Comparison of ENCODE assay signal across 8 cellular contexts in the genomic region with DNA sequence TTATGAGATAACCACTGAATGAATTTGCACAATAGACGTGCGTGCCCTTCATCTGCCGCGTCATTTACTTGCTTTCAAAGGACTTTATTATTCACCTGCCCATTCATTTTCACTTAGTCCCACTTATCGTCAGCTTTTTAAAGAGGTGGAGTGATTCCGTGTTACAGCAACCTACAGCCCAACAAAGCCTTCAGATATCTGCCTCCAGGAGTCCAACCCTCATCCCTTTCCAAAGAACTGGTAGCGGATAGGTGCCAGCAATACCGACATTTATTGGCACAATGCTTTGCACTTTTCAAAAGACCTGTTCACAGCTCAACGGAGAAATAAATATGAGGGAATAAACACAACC. TPM values are rescaled to one million over a fixed set of nuclear protein-coding genes. Genes with fewer than 3 reads are reported as not detected.
DNase-seq lines count a peak whose midpoint lies in the region; ATAC-seq and TF ChIP-seq lines count a peak whose summit lies in the region.

No MANE protein-coding gene starts in this region.

- H3K9me3 ChIP-seq in sigmoid colon = no peaks in the 10 kb centered on the region

- peak overlapping the region; percentile 63 to 77 (median 64) for H3K4me3 ChIP-seq in sigmoid colon

- peaks cover 8% of the 10 kb centered on the region for H3K9me3 Mint-ChIP-seq in activated CD8-positive, alpha-beta T cell treated with anti-CD3 and anti-CD28 coated beads, Interleukin-2, amount 10 ng/mL, durations not matched to agents 7 days and 5 days (ENCODE audit: insufficient read depth)

- peak overlapping the region; percentile 94 for H3K27ac Mint-ChIP-seq in activated CD8-positive, alpha-beta T cell treated with anti-CD3 and anti-CD28 coated beads, Interleukin-2, amount 10 ng/mL, durations not matched to agents 7 days and 5 days

- H3K4me1 ChIP-seq in sigmoid colon = peaks cover 0 to 42% (median 33%) of the 10 kb centered on the region in 4 donors

- peaks cover 32% of the 10 kb centered on the region for H3K4me1 Mint-ChIP-seq in activated CD8-positive, alpha-beta T cell treated with anti-CD3 and anti-CD28 coated beads, Interleukin-2, amount 10 ng/mL, durations not matched to agents 7 days and 5 days (ENCODE audit: low read depth)

- no peak for TF ChIP-seq EP300 in sigmoid colon (IDR thresholded peaks at IDR 0.05)

- intact Hi-C loops in Right ventricle myocardium superior (cut with DNase I) (no loop called here), Right ventricle myocardium inferior (cut with DNase I) (loop anchor here (2.0 kb wide), 1 partner anchor 20 kb away; a partner anchor contains a TSS), left ventricle myocardium superior (cut with micrococcal nuclease) (no loop called here), sigmoid colon (cut with DNase I) (loop anchor here (2.0 kb wide), 1 partner anchor 20 kb away; a partner anchor contains a TSS)

- DNase-seq in Right ventricle myocardium superior = no peak
- no peak for DNase-seq in Right ventricle myocardium inferior (ENCODE audit: missing footprints)
- no peak for DNase-seq in activated CD8-positive, alpha-beta T cell treated with anti-CD3 and anti-CD28 coated beads, Interleukin-2, amount 10 ng/mL, durations not matched to agents 7 days and 5 days
- no peak for DNase-seq in left ventricle myocardium superior
- DNase-seq in sigmoid colon = no peak
- no peak for DNase-seq in COLO829 (ENCODE audit: low spot score)
- no peak for DNase-seq in NCI-H2196 treated with DMSO at 0.1 percent for 48 hours (lab: John Stamatoyannopoulos, UW; ENCODE audit: unreplicated experiment)

- TF ChIP-seq CTCF in sigmoid colon (IDR thresholded peaks at IDR 0.05) = no peak

- POLR2A ChIA-PET in activated CD8-positive, alpha-beta T cell treated with anti-CD3 and anti-CD28 coated beads, Interleukin-2, amount 10 ng/mL, durations not matched to agents 7 days and 5 days (lab: Charles Lee) = interaction anchor here (1.0 to 2.6 kb wide), 2 partner anchors 18 to 20 kb away, joined by 4 to 10 read pairs; a partner anchor contains a TSS

- peaks cover 0 to 2% (median 0%) of the 10 kb centered on the region in 4 donors for H3K36me3 ChIP-seq in sigmoid colon

- 1% methylated on average over 9 of the region's 9 CpGs for WGBS in sigmoid colon, 2 donors

- H3K27me3 Mint-ChIP-seq in activated CD8-positive, alpha-beta T cell treated with anti-CD3 and anti-CD28 coated beads, Interleukin-2, amount 10 ng/mL, durations not matched to agents 7 days and 5 days (ENCODE audit: low read depth) = peaks cover 2% of the 10 kb centered on the region

- TF ChIP-seq POLR2A in sigmoid colon (IDR thresholded peaks at IDR 0.05) = no peak

- peak overlapping the region; percentile 86 to 90 (median 88) for H3K27ac ChIP-seq in sigmoid colon

- CTCF ChIA-PET in activated CD8-positive, alpha-beta T cell treated with anti-CD3 and anti-CD28 coated beads, Interleukin-2, amount 10 ng/mL, durations not matched to agents 7 days and 5 days (lab: Charles Lee) = no interaction called here

- H3K36me3 Mint-ChIP-seq in activated CD8-positive, alpha-beta T cell treated with anti-CD3 and anti-CD28 coated beads, Interleukin-2, amount 10 ng/mL, durations not matched to agents 7 days and 5 days (ENCODE audit: low read depth) = peaks cover 31% of the 10 kb centered on the region

- peak; percentile 34 for ATAC-seq in Right ventricle myocardium superior (ENCODE audit: poor library complexity)
- no peak for ATAC-seq in Right ventricle myocardium inferior
- ATAC-seq in HG03442 (IDR thresholded peaks at IDR 0.05; ENCODE audit: unreplicated experiment) = peak; percentile 2
- ATAC-seq in activated CD8-positive, alpha-beta T cell treated with anti-CD3 and anti-CD28 coated beads, Interleukin-2, amount 10 ng/mL, durations not matched to agents 7 days and 5 days = peak; percentile 2
- ATAC-seq in left ventricle myocardium superior = peak; percentile 19

- peak overlapping the region; percentile 94 for H3K4me3 Mint-ChIP-seq in activated CD8-positive, alpha-beta T cell treated with anti-CD3 and anti-CD28 coated beads, Interleukin-2, amount 10 ng/mL, durations not matched to agents 7 days and 5 days

- H3K27me3 ChIP-seq in sigmoid colon = no peaks in the 10 kb centered on the region

RNA-seq across cellular contexts. Expression of a gene that starts 0.8 kb away (rescaled TPM):
- 28.2 TPM for total RNA-seq in Right ventricle myocardium superior
- 30.8 TPM for total RNA-seq in Right ventricle myocardium inferior
- total RNA-seq in activated CD8-positive, alpha-beta T cell treated with anti-CD3 and anti-CD28 coated beads, Interleukin-2, amount 10 ng/mL, durations not matched to agents 7 days and 5 days = 10 to 100 TPM; 15.6 to 20.6 TPM
- 30.2 TPM for total RNA-seq in left ventricle myocardium superior
- 10 to 100 TPM; 14.3 to 25.3 (median 18.5) TPM for total RNA-seq in sigmoid colon
- polyA plus RNA-seq in sigmoid colon = 10 to 100 TPM in 2 of 3 donors, 1 to 10 TPM in 1; 9.8 to 22.8 (median 19.9) TPM

RNA-seq across cellular contexts. Expression of a gene that starts 20.4 kb away (rescaled TPM):
- 1.9 TPM for total RNA-seq in Right ventricle myocardium superior
- total RNA-seq in Right ventricle myocardium inferior = 2.4 TPM
- 10 to 100 TPM; 72.3 to 73.9 TPM for total RNA-seq in activated CD8-positive, alpha-beta T cell treated with anti-CD3 and anti-CD28 coated beads, Interleukin-2, amount 10 ng/mL, durations not matched to agents 7 days and 5 days
- total RNA-seq in left ventricle myocardium superior = 2.4 TPM
- 1 to 10 TPM; 1.9 to 6.4 (median 2.7) TPM for total RNA-seq in sigmoid colon
- 1 to 10 TPM; 1.8 to 5.4 (median 3.7) TPM for polyA plus RNA-seq in sigmoid colon

Comparison
In these comparisons a context has a peak if more than half of its experiments do, and no peak if none do; other contexts are left out.
1. intact Hi-C loops: an anchor here in Right ventricle myocardium inferior (2.0 kb wide) and sigmoid colon (2.0 kb wide); none called in Right ventricle myocardium superior and left ventricle myocardium superior.
2. RNA of a gene that starts 20.4 kb away (total RNA-seq): 72.3 to 73.9 TPM in activated CD8-positive, alpha-beta T cell treated with anti-CD3 and anti-CD28 coated beads, Interleukin-2, amount 10 ng/mL, durations not matched to agents 7 days and 5 days; 1.9 to 6.4 TPM in sigmoid colon, 2.4 TPM in left ventricle myocardium superior (single experiment), 2.4 TPM in Right ventricle myocardium inferior (single experiment) and 1.9 TPM in Right ventricle myocardium superior (single experiment); every median in the first group is over 4 times any median in the second.